11 cellular contexts compared by ENCODE assay signal in the genomic region with DNA sequence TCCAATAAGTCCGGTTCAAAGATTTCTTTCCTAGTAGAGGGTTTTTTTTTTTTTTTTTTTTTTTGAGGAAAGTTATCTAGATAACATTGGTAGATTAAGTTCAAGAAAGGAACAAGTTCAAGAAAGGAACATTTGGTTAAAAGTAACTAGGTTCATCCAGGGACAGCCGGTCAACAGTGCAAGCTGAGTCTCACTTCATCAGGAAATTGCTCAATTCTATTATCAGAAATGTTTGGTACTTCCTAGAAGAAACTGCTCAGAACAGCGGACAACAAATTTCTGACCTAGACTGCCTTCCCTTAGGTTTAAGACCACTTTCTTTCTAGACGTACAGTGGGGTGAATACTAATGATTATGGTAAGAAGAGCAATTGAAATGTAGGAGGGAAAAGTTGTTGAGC. TPM values are rescaled to one million over a fixed set of nuclear protein-coding genes. Genes with fewer than 3 reads are reported as not detected.
DNase-seq lines count a peak whose midpoint lies in the region; ATAC-seq and TF ChIP-seq lines count a peak whose summit lies in the region.
"Had no signal": no experiment of that assay in that cellular context is flagged by ENCODE, and none has a peak within 500 bp of the region (broad histone marks: within the 10 kb centered on the region; RNA-seq: fewer than 3 reads in every experiment).

No MANE protein-coding gene starts in this region.

- H3K4me1 ChIP-seq in right lobe of liver = no peaks in the 10 kb centered on the region
- H3K4me1 ChIP-seq: vagina had no signal

- H3K27ac Mint-ChIP-seq in activated naive CD4-positive, alpha-beta T cell treated with anti-CD3 and anti-CD28 coated beads, Interleukin-2, amount 50 U/mL, for 24 hours = peak overlapping the region; percentile 56
- peak overlapping the region; percentile 99 for H3K27ac Mint-ChIP-seq in activated naive CD8-positive, alpha-beta T cell treated with anti-CD3 and anti-CD28 coated beads, Interleukin-2, amount 50 U/mL, for 24 hours

- intact Hi-C loops in right lobe of liver (cut with DNase I) = no loop called here

- H3K4me3 ChIP-seq in right lobe of liver = no peak overlapping the region
- H3K4me3 ChIP-seq: vagina had no signal

- H3K4me3 Mint-ChIP-seq in activated naive CD4-positive, alpha-beta T cell treated with anti-CD3 and anti-CD28 coated beads, Interleukin-2, amount 50 U/mL, for 24 hours = no peak overlapping the region
- H3K4me3 Mint-ChIP-seq in activated naive CD8-positive, alpha-beta T cell treated with anti-CD3 and anti-CD28 coated beads, Interleukin-2, amount 50 U/mL, for 24 hours = peak overlapping the region; percentile 47

- 39% methylated on average over 4 of the region's 4 CpGs for WGBS in right lobe of liver (ENCODE audit: insufficient coverage, low coverage, low lambda C conversion rate, missing lambda C conversion rate)

- peaks cover 5% of the 10 kb centered on the region for H3K36me3 Mint-ChIP-seq in activated naive CD4-positive, alpha-beta T cell treated with anti-CD3 and anti-CD28 coated beads, Interleukin-2, amount 50 U/mL, for 24 hours
- H3K36me3 Mint-ChIP-seq in activated naive CD8-positive, alpha-beta T cell treated with anti-CD3 and anti-CD28 coated beads, Interleukin-2, amount 50 U/mL, for 24 hours (ENCODE audit: low read depth) = peaks cover 19% of the 10 kb centered on the region
- H3K36me3 Mint-ChIP-seq: naive B cell had no signal

- H3K27me3 Mint-ChIP-seq in activated naive CD4-positive, alpha-beta T cell treated with anti-CD3 and anti-CD28 coated beads, Interleukin-2, amount 50 U/mL, for 24 hours = no peaks in the 10 kb centered on the region
- H3K27me3 Mint-ChIP-seq in activated naive CD8-positive, alpha-beta T cell treated with anti-CD3 and anti-CD28 coated beads, Interleukin-2, amount 50 U/mL, for 24 hours = peaks cover 5% of the 10 kb centered on the region
- H3K27me3 Mint-ChIP-seq: naive B cell had no signal

- no peak for ATAC-seq in activated naive CD8-positive, alpha-beta T cell treated with anti-CD3 and anti-CD28 coated beads, Interleukin-2, amount 50 U/mL, for 24 hours
- ATAC-seq in right lobe of liver (peak; percentile 68 to 81 (median 72)), GM21526 (IDR thresholded peaks at IDR 0.05; ENCODE audit: low FRiP score, unreplicated experiment) (no peak), GM21528 (IDR thresholded peaks at IDR 0.05; ENCODE audit: low FRiP score, unreplicated experiment) (no peak)

- no peak for TF ChIP-seq CTCF in right lobe of liver (IDR thresholded peaks at IDR 0.05)

- DNase-seq in activated naive CD4-positive, alpha-beta T cell (lab: John Stamatoyannopoulos, UW) = no peak
- DNase-seq in activated naive CD8-positive, alpha-beta T cell treated with anti-CD3 and anti-CD28 coated beads, Interleukin-2, amount 50 U/mL, for 24 hours = peak; percentile 1
- DNase-seq in right lobe of liver (peak in 1 of 3 donors; percentile 24), anterior cingulate cortex (lab: John Stamatoyannopoulos, UW) (no peak), amygdala (lab: John Stamatoyannopoulos, UW) (no peak)
- DNase-seq: naive B cell, NCI-H1930 had no signal

- H3K27me3 ChIP-seq in right lobe of liver = no peaks in the 10 kb centered on the region
- H3K27me3 ChIP-seq: vagina had no signal

- no peaks in the 10 kb centered on the region for H3K36me3 ChIP-seq in right lobe of liver
- H3K36me3 ChIP-seq: vagina had no signal

- no peaks in the 10 kb centered on the region for H3K9me3 ChIP-seq in right lobe of liver
- H3K9me3 ChIP-seq: vagina had no signal

- H3K27ac ChIP-seq in right lobe of liver = peak overlapping the region in 1 of 3 donors; percentile 8
- H3K27ac ChIP-seq: vagina had no signal

- TF ChIP-seq POLR2A in right lobe of liver (IDR thresholded peaks at IDR 0.05) = no peak

- H3K9me3 Mint-ChIP-seq in activated naive CD4-positive, alpha-beta T cell treated with anti-CD3 and anti-CD28 coated beads, Interleukin-2, amount 50 U/mL, for 24 hours = peaks cover 6% of the 10 kb centered on the region
- no peaks in the 10 kb centered on the region for H3K9me3 Mint-ChIP-seq in activated naive CD8-positive, alpha-beta T cell treated with anti-CD3 and anti-CD28 coated beads, Interleukin-2, amount 50 U/mL, for 24 hours
- H3K9me3 Mint-ChIP-seq: naive B cell had no signal

- H3K4me1 Mint-ChIP-seq in activated naive CD4-positive, alpha-beta T cell treated with anti-CD3 and anti-CD28 coated beads, Interleukin-2, amount 50 U/mL, for 24 hours = peaks cover 75% of the 10 kb centered on the region
- peaks cover 82% of the 10 kb centered on the region for H3K4me1 Mint-ChIP-seq in activated naive CD8-positive, alpha-beta T cell treated with anti-CD3 and anti-CD28 coated beads, Interleukin-2, amount 50 U/mL, for 24 hours

RNA-seq across cellular contexts. Expression of a gene that starts 3.7 kb away (rescaled TPM):
- 1 to 10 TPM in 2 of 6 experiments, under 1 TPM in 2, not detected in 2; 0.22 to 3.1 (median 0.97) TPM for total RNA-seq in right lobe of liver
- total RNA-seq: vagina had no signal

RNA-seq across cellular contexts. Expression of a gene that starts 23.0 kb away (rescaled TPM):
- total RNA-seq in right lobe of liver = 10 to 100 TPM; 11.9 to 40.6 (median 28.1) TPM

Comparison
In these comparisons a context has a peak if more than half of its experiments do, and no peak if none do; other contexts are left out.
1. ATAC-seq: peak in right lobe of liver (4 of 4); none in activated naive CD8-positive, alpha-beta T cell treated with anti-CD3 and anti-CD28 coated beads, Interleukin-2, amount 50 U/mL, for 24 hours (single experiment), GM21526 (single experiment) and GM21528 (single experiment).